ENCODE assay signal across 9 cellular contexts in genomic region chr12:11758087-11758837, GRCh38.
DNase-seq lines count a peak whose midpoint lies in the region; ATAC-seq and TF ChIP-seq lines count a peak whose summit lies in the region.
"Had no signal": no experiment of that assay in that cellular context is flagged by ENCODE, and none has a peak within 500 bp of the region (broad histone marks: within the 10 kb centered on the region; RNA-seq: fewer than 3 reads in every experiment).

No MANE protein-coding gene starts in this region.

- H3K27me3 Mint-ChIP-seq in MCF 10A (ENCODE audit: insufficient read depth, unreplicated experiment): no peaks in the 10 kb centered on the region
- no peaks in the 10 kb centered on the region for H3K27me3 Mint-ChIP-seq in chondrocyte (ENCODE audit: low read depth)
- no peaks in the 10 kb centered on the region for H3K27me3 Mint-ChIP-seq in naive B cell

- H3K4me1 Mint-ChIP-seq in MCF 10A (ENCODE audit: insufficient read depth, unreplicated experiment) (no peaks in the 10 kb centered on the region), chondrocyte (ENCODE audit: low read depth) (peaks cover 79% of the 10 kb centered on the region), naive B cell (peaks cover 44 to 55% (median 54%) of the 10 kb centered on the region in 3 donors)

- H3K27ac Mint-ChIP-seq in MCF 10A (ENCODE audit: low read depth, unreplicated experiment) (no peak overlapping the region), chondrocyte (ENCODE audit: unreplicated experiment) (peak overlapping the region; percentile 95), naive B cell (peak overlapping the region; percentile 68 to 95 (median 92))

- no peak for TF ChIP-seq POLR2A in breast epithelium (IDR thresholded peaks at IDR 0.05)

- CTCF ChIA-PET in MCF 10A (lab: Yijun Ruan, JAX): interaction anchor here (0.6 to 1.2 kb wide), 2 partner anchors 11 to 14 kb away, joined by 3 to 4 read pairs; no protein-coding TSS in a partner anchor
- CTCF ChIA-PET in HEK293T (lab: Yijun Ruan, JAX): interaction anchor here (1.3 kb wide), 1 partner anchor 24 kb away, joined by 4 read pairs; no protein-coding TSS in a partner anchor

- H3K36me3 ChIP-seq in breast epithelium (no peaks in the 10 kb centered on the region), aorta (ENCODE audit: control insufficient read depth in 1 of 2, insufficient read depth in 2 of 2, low read length in 1 of 2) (no peaks in the 10 kb centered on the region)

- H3K27ac ChIP-seq in breast epithelium: peak overlapping the region; percentile 69 to 71
- peak overlapping the region; percentile 85 to 99 for H3K27ac ChIP-seq in aorta (ENCODE audit: low read depth in 1 of 2, low read length in 2 of 2)
- H3K27ac ChIP-seq: C4-2B had no signal

- H3K4me3 ChIP-seq in breast epithelium (no peak overlapping the region), aorta (ENCODE audit: low read length in 2 of 2) (no peak overlapping the region)

- BruUV-seq in MCF 10A (replicated peaks; lab: Mats Ljungman, UMichigan): no TSS peak

- H3K9me3 Mint-ChIP-seq in MCF 10A (ENCODE audit: unreplicated experiment) (no peaks in the 10 kb centered on the region), chondrocyte (ENCODE audit: low read depth) (no peaks in the 10 kb centered on the region), naive B cell (no peaks in the 10 kb centered on the region)

- H3K4me1 ChIP-seq in breast epithelium: peaks cover 0 to 15% of the 10 kb centered on the region in 2 donors
- H3K4me1 ChIP-seq in aorta (ENCODE audit: control insufficient read depth in 1 of 2, insufficient read depth in 2 of 2, low read length in 2 of 2): peaks cover 11 to 32% of the 10 kb centered on the region in 2 donors

- intact Hi-C loops in breast epithelium (cut with DNase I; ENCODE audit: low total_unique reads) (no loop called here), MCF 10A (cut with micrococcal nuclease) (no loop called here), aorta (cut with DNase I) (no loop called here)

- POLR2A ChIA-PET in MCF 10A (lab: Yijun Ruan, JAX) (interaction anchor here (1.0 to 1.2 kb wide), 2 partner anchors 11 to 20 kb away, joined by 3 to 5 read pairs; no protein-coding TSS in a partner anchor), HEK293T (lab: Yijun Ruan, JAX) (no interaction called here)

- DNase-seq in breast epithelium (ENCODE audit: low spot score in 2 of 2) (no peak), MCF 10A (ENCODE audit: unreplicated experiment) (no peak), chondrocyte (ENCODE audit: low spot score) (no peak), naive B cell (no peak), aorta (no peak), middle frontal gyrus (ENCODE audit: extremely low spot score, low spot score) (no peak), HEK293T (ENCODE audit: extremely low spot score) (no peak), NCI-H526 (lab: John Stamatoyannopoulos, UW) (no peak)

- peak; percentile 13 to 15 for ATAC-seq in naive B cell (ENCODE audit: low read depth in 2 of 2)
- ATAC-seq in aorta (ENCODE audit: low FRiP score): peak; percentile 42

- H3K27me3 ChIP-seq in breast epithelium (no peaks in the 10 kb centered on the region), aorta (ENCODE audit: control insufficient read depth in 1 of 2, insufficient read depth in 2 of 2, low read length in 1 of 2) (no peaks in the 10 kb centered on the region)

- H3K9me3 ChIP-seq in breast epithelium: no peaks in the 10 kb centered on the region
- H3K9me3 ChIP-seq in aorta (ENCODE audit: control insufficient read depth, low read length): no peaks in the 10 kb centered on the region

- 57 to 59% methylated on average over 8 of the region's 8 CpGs for WGBS in aorta, 2 donors

- TF ChIP-seq CTCF in breast epithelium (IDR thresholded peaks at IDR 0.05): no peak
- no peak for TF ChIP-seq CTCF in MCF 10A (IDR thresholded peaks at IDR 0.05; ENCODE audit: unreplicated experiment)
- no peak for TF ChIP-seq CTCF in chondrocyte (IDR thresholded peaks at IDR 0.05)

- H3K4me3 Mint-ChIP-seq in MCF 10A (ENCODE audit: unreplicated experiment) (no peak overlapping the region), chondrocyte (ENCODE audit: unreplicated experiment) (no peak overlapping the region), naive B cell (peak overlapping the region in 5 of 8 donors; percentile 17 to 78 (median 59))

- H3K36me3 Mint-ChIP-seq in MCF 10A (ENCODE audit: insufficient read depth, unreplicated experiment) (no peaks in the 10 kb centered on the region), chondrocyte (ENCODE audit: low read depth) (peaks cover 6% of the 10 kb centered on the region), naive B cell (peaks cover 11 to 12% of the 10 kb centered on the region in 2 donors)

TF ChIP-seq in HEK293T, 16 proteins besides CTCF, POLR2A, EP300 and RAD21:
- TF ChIP-seq HDGF (IDR thresholded peaks at IDR 0.05; ENCODE audit: borderline replicate concordance) (no peak), TARDBP (IDR thresholded peaks at IDR 0.05) (no peak), SUZ12 (IDR thresholded peaks at IDR 0.05) (no peak), SP1 (IDR thresholded peaks at IDR 0.05) (no peak), L3MBTL2 (conservative IDR thresholded peaks at IDR 0.05) (no peak)

Comparison
In these comparisons a context has a peak if more than half of its experiments do, and no peak if none do; other contexts are left out.
1. H3K4me3 Mint-ChIP-seq: peak in naive B cell (5 of 8); none in MCF 10A (single experiment) and chondrocyte (single experiment).